ENCODE assay signal across 18 cellular contexts in genomic region chr15:25707656-25708365, GRCh38.
"Had no signal": no experiment of that assay in that cellular context is flagged by ENCODE, and none has a peak within 500 bp of the region (broad histone marks: within the 10 kb centered on the region; RNA-seq: fewer than 3 reads in every experiment).

No MANE protein-coding gene starts in this region.

- DNase-seq: activated CD4-positive, alpha-beta T cell treated with anti-CD3 and anti-CD28 coated beads for 36 hours; activated CD4-positive, alpha-beta T cell treated with anti-CD3 and anti-CD28 coated beads, Interleukin-2, amount 50 U/mL, for 48 hours; activated CD8-positive, alpha-beta memory T cell treated with anti-CD3 and anti-CD28 coated beads, Interleukin-2, amount 50 U/mL, for 48 hours; activated gamma-delta T cell; activated naive CD4-positive, alpha-beta T cell treated with anti-CD3 and anti-CD28 coated beads, Interleukin-2, amount 50 U/mL, for 16 hours; activated naive CD8-positive, alpha-beta T cell treated with anti-CD3 and anti-CD28 coated beads, Interleukin-2, amount 50 U/mL, for 24 hours; activated T-cell treated with anti-CD3 and anti-CD28 coated beads, Interleukin-2, amount 50 U/mL, for 72 hours; hypothalamus; left ventricle myocardium superior; occipital lobe; stimulated activated CD4-positive, alpha-beta T cell treated with anti-CD3 and anti-CD28 coated beads, Interleukin-4, amount 100 ng/mL, for 4 hours; stimulated activated naive CD8-positive, alpha-beta T cell treated with anti-CD3 and anti-CD28 coated beads, Interleukin-15, Interleukin-2, amounts not matched to agents 100 U/mL and 50 U/mL, for 24 hours; T-helper 1 cell; T-helper 9 cell had no signal

- H3K36me3 Mint-ChIP-seq: natural killer cell treated with Interleukin-12 subunit alpha and Interleukin-12 subunit beta and Interleukin-15 and Interleukin-18, amount 100 ng/mL, for 72 hours had no signal

- H3K27me3 ChIP-seq: gastroesophageal sphincter, tibial artery had no signal

- ATAC-seq: activated CD4-positive, alpha-beta T cell treated with anti-CD3 and anti-CD28 coated beads for 36 hours; activated naive CD8-positive, alpha-beta T cell treated with anti-CD3 and anti-CD28 coated beads, Interleukin-2, amount 50 U/mL, for 24 hours; activated T-cell treated with anti-CD3 and anti-CD28 coated beads, Interleukin-2, amount 50 U/mL, for 72 hours; gastroesophageal sphincter; left ventricle myocardium superior; natural killer cell treated with Interleukin-12 subunit alpha and Interleukin-12 subunit beta and Interleukin-15 and Interleukin-18, amount 100 ng/mL, for 72 hours; stimulated activated naive CD8-positive, alpha-beta T cell treated with anti-CD3 and anti-CD28 coated beads, Interleukin-15, Interleukin-2, amounts not matched to agents 100 U/mL and 50 U/mL, for 24 hours had no signal

- H3K27me3 Mint-ChIP-seq: activated CD4-positive, alpha-beta T cell treated with anti-CD3 and anti-CD28 coated beads for 36 hours; activated naive CD8-positive, alpha-beta T cell treated with anti-CD3 and anti-CD28 coated beads, Interleukin-2, amount 50 U/mL, for 24 hours; natural killer cell treated with Interleukin-12 subunit alpha and Interleukin-12 subunit beta and Interleukin-15 and Interleukin-18, amount 100 ng/mL, for 72 hours had no signal

- H3K4me1 Mint-ChIP-seq: activated CD4-positive, alpha-beta T cell treated with anti-CD3 and anti-CD28 coated beads for 36 hours; activated naive CD8-positive, alpha-beta T cell treated with anti-CD3 and anti-CD28 coated beads, Interleukin-2, amount 50 U/mL, for 24 hours had no signal

- H3K9me3 Mint-ChIP-seq: activated naive CD8-positive, alpha-beta T cell treated with anti-CD3 and anti-CD28 coated beads, Interleukin-2, amount 50 U/mL, for 24 hours; activated T-cell treated with anti-CD3 and anti-CD28 coated beads, Interleukin-2, amount 50 U/mL, for 72 hours; natural killer cell treated with Interleukin-12 subunit alpha and Interleukin-12 subunit beta and Interleukin-15 and Interleukin-18, amount 100 ng/mL, for 72 hours had no signal

- H3K27ac ChIP-seq: epithelial cell of prostate had no signal

- H3K27ac Mint-ChIP-seq: activated CD4-positive, alpha-beta T cell treated with anti-CD3 and anti-CD28 coated beads for 36 hours; activated naive CD8-positive, alpha-beta T cell treated with anti-CD3 and anti-CD28 coated beads, Interleukin-2, amount 50 U/mL, for 24 hours; activated T-cell treated with anti-CD3 and anti-CD28 coated beads, Interleukin-2, amount 50 U/mL, for 72 hours had no signal

- H3K4me3 Mint-ChIP-seq: activated CD4-positive, alpha-beta T cell treated with anti-CD3 and anti-CD28 coated beads for 36 hours; activated naive CD8-positive, alpha-beta T cell treated with anti-CD3 and anti-CD28 coated beads, Interleukin-2, amount 50 U/mL, for 24 hours; activated T-cell treated with anti-CD3 and anti-CD28 coated beads, Interleukin-2, amount 50 U/mL, for 72 hours; natural killer cell treated with Interleukin-12 subunit alpha and Interleukin-12 subunit beta and Interleukin-15 and Interleukin-18, amount 100 ng/mL, for 72 hours had no signal

- H3K9me3 ChIP-seq: gastroesophageal sphincter, tibial artery had no signal

- H3K4me3 ChIP-seq: gastroesophageal sphincter, tibial artery had no signal
